Comparison of ENCODE assay signal across 31 cellular contexts in the genomic region with DNA sequence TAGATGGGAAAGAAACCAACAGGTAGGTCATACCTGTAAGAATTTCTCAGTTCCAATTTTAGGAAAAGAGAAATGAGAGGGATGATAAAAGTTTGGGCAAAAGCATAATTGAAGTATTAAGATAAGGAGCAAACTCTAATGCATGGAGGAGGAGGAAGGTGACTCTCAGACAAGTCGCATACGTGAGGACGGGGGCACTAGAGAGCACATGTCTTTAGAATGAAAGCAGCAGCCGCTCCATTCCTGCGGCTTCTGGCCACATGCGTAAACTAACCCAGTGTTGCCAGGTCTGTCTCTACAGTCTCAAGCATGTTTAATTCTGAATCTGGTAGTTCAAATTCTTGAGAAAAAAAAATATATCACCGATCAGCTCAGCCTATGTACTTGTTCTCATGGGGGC.
"Had no signal": no experiment of that assay in that cellular context is flagged by ENCODE, and none has a peak within 500 bp of the region (broad histone marks: within the 10 kb centered on the region; RNA-seq: fewer than 3 reads in every experiment).

No MANE protein-coding gene starts in this region.

- DNase-seq: activated B cell treated with CpG ODN at 0.5 μM for 24 hours; activated CD4-positive, alpha-beta T cell treated with anti-CD3 and anti-CD28 coated beads for 48 hours; activated CD4-positive, alpha-beta T cell treated with anti-CD3 and anti-CD28 coated beads, Interleukin-2, amount 50 U/mL, for 1 hour; activated CD4-positive, alpha-beta T cell treated with anti-CD3 and anti-CD28 coated beads, Interleukin-2, amount 50 U/mL, for 48 hours; activated CD8-positive, alpha-beta memory T cell treated with anti-CD3 and anti-CD28 coated beads for 24 hours; activated CD8-positive, alpha-beta T cell treated with anti-CD3 and anti-CD28 coated beads for 36 hours; activated effector memory CD4-positive, alpha-beta T cell treated with anti-CD3 and anti-CD28 coated beads, Interleukin-2, amount 50 U/mL, for 16 hours; activated naive CD4-positive, alpha-beta T cell treated with anti-CD3 and anti-CD28 coated beads for 36 hours; activated naive CD8-positive, alpha-beta T cell treated with anti-CD3 and anti-CD28 coated beads for 36 hours; activated naive CD8-positive, alpha-beta T cell treated with anti-CD3 and anti-CD28 coated beads, Interleukin-2, amount 50 U/mL, for 24 hours; activated T-cell treated with anti-CD3 and anti-CD28 coated beads, Interleukin-2, amount 50 U/mL, for 48 hours; adrenal gland; amygdala; aorta; body of pancreas; caudate nucleus; cortex of kidney; dermis blood vessel endothelial cell; effector CD4-positive, alpha-beta T cell; foreskin melanocyte; heart right ventricle; T-helper 2 cell had no signal

- ATAC-seq: activated CD4-positive, CD25-positive, alpha-beta regulatory T cell treated with anti-CD3 and anti-CD28 coated beads, Interleukin-2, amount 50 U/mL, for 24 hours; activated CD8-positive, alpha-beta T cell treated with anti-CD3 and anti-CD28 coated beads for 36 hours; activated naive CD8-positive, alpha-beta T cell treated with anti-CD3 and anti-CD28 coated beads, Interleukin-2, amount 50 U/mL, for 24 hours; body of pancreas; esophagus mucosa; gastroesophageal sphincter; heart right ventricle had no signal

- H3K4me3 ChIP-seq: adrenal gland, body of pancreas, gastroesophageal sphincter, heart right ventricle, hepatocyte had no signal

- H2AFZ ChIP-seq: hepatocyte had no signal

- H3K27ac Mint-ChIP-seq: activated B cell treated with CpG ODN at 0.5 μM for 24 hours; activated CD8-positive, alpha-beta T cell treated with anti-CD3 and anti-CD28 coated beads for 36 hours; activated naive CD4-positive, alpha-beta T cell treated with anti-CD3 and anti-CD28 coated beads for 36 hours; activated naive CD4-positive, alpha-beta T cell treated with anti-CD3 and anti-CD28 coated beads, Interleukin-2, amount 50 U/mL, for 24 hours; activated naive CD8-positive, alpha-beta T cell treated with anti-CD3 and anti-CD28 coated beads for 36 hours; activated naive CD8-positive, alpha-beta T cell treated with anti-CD3 and anti-CD28 coated beads, Interleukin-2, amount 50 U/mL, for 24 hours; activated T-helper 1 cell treated with anti-CD3 and anti-CD28 coated beads, Interleukin-12 subunit alpha, Interleukin-12 subunit beta, Interleukin-2, Interleukin-4 antibody, amounts not matched to agents 30 ng/mL and 10 ng/mL and 1 ng/mL, durations not matched to agents 14 hours and 24 hours and 36 hours; activated T-helper 2 cell treated with anti-CD3 and anti-CD28 coated beads, Interferon-gamma antibody, Interleukin-2, Interleukin-4, amounts not matched to agents 10 μg/mL and 5 μg/mL and 100 μg/mL, durations not matched to agents 14 hours and 24 hours and 36 hours had no signal

- H3K27me3 Mint-ChIP-seq: activated B cell treated with CpG ODN at 0.5 μM for 24 hours; activated CD8-positive, alpha-beta T cell treated with anti-CD3 and anti-CD28 coated beads for 36 hours; activated naive CD4-positive, alpha-beta T cell treated with anti-CD3 and anti-CD28 coated beads, Interleukin-2, amount 50 U/mL, for 24 hours; activated naive CD8-positive, alpha-beta T cell treated with anti-CD3 and anti-CD28 coated beads for 36 hours; activated naive CD8-positive, alpha-beta T cell treated with anti-CD3 and anti-CD28 coated beads, Interleukin-2, amount 50 U/mL, for 24 hours had no signal

- FAIRE-seq: colon had no signal

- H3K36me3 ChIP-seq: adrenal gland, gastroesophageal sphincter, heart right ventricle had no signal

- H3K4me2 ChIP-seq: hepatocyte had no signal

- H3K79me2 ChIP-seq: hepatocyte had no signal

- H3K27me3 ChIP-seq: adrenal gland, body of pancreas, gastroesophageal sphincter, heart right ventricle, hepatocyte had no signal

- H3K9me3 Mint-ChIP-seq: activated naive CD4-positive, alpha-beta T cell treated with anti-CD3 and anti-CD28 coated beads, Interleukin-2, amount 50 U/mL, for 24 hours had no signal

- H3K4me3 Mint-ChIP-seq: activated B cell treated with CpG ODN at 0.5 μM for 24 hours; activated CD8-positive, alpha-beta T cell treated with anti-CD3 and anti-CD28 coated beads for 36 hours; activated naive CD4-positive, alpha-beta T cell treated with anti-CD3 and anti-CD28 coated beads for 36 hours; activated naive CD4-positive, alpha-beta T cell treated with anti-CD3 and anti-CD28 coated beads, Interleukin-2, amount 50 U/mL, for 24 hours; activated naive CD8-positive, alpha-beta T cell treated with anti-CD3 and anti-CD28 coated beads for 36 hours; activated naive CD8-positive, alpha-beta T cell treated with anti-CD3 and anti-CD28 coated beads, Interleukin-2, amount 50 U/mL, for 24 hours; activated T-helper 1 cell treated with anti-CD3 and anti-CD28 coated beads, Interleukin-12 subunit alpha, Interleukin-12 subunit beta, Interleukin-2, Interleukin-4 antibody, amounts not matched to agents 30 ng/mL and 10 ng/mL and 1 ng/mL, durations not matched to agents 14 hours and 24 hours and 36 hours had no signal

- H3K9me3 ChIP-seq: adrenal gland, body of pancreas, gastroesophageal sphincter had no signal

- H3K4me1 ChIP-seq: adrenal gland, body of pancreas, gastroesophageal sphincter had no signal

- H3K27ac ChIP-seq: adrenal gland, body of pancreas, gastroesophageal sphincter, heart right ventricle, hepatocyte, VCaP had no signal
